23 cellular contexts compared by ENCODE assay signal in genomic region chr10:116210588-116211346, GRCh38.
DNase-seq lines count a peak whose midpoint lies in the region.
"Had no signal": no experiment of that assay in that cellular context is flagged by ENCODE, and none has a peak within 500 bp of the region (broad histone marks: within the 10 kb centered on the region; RNA-seq: fewer than 3 reads in every experiment).

No MANE protein-coding gene starts in this region.

- DNase-seq in adipocyte (ENCODE audit: low read depth) (peak; percentile 12), kidney tubule cell (ENCODE audit: low spot score) (peak; percentile 23), retina (peak; percentile 16), epidermal melanocyte (ENCODE audit: insufficient read length, low spot score) (no peak), KBM-7 (no peak), medulla oblongata (ENCODE audit: extremely low spot score) (no peak)
- DNase-seq in stimulated activated CD8-positive, alpha-beta memory T cell treated with anti-CD3 and anti-CD28 coated beads, Interleukin-4, amount 100 ng/mL, for 48 hours = no peak
- DNase-seq: activated CD4-positive, CD25-positive, alpha-beta regulatory T cell; activated naive CD4-positive, alpha-beta T cell treated with anti-CD3 and anti-CD28 coated beads, Interleukin-2, amount 10 ng/mL, durations not matched to agents 7 days and 5 days; amygdala; effector memory CD4-positive, alpha-beta T cell; erythroblast; GDM1; left ventricle myocardium inferior; NCI-H1417 treated with DMSO at 0.1 percent for 48 hours; NCI-H2081; NCI-H2227 treated with DMSO at 0.1 percent for 48 hours; NCI-H748 treated with DMSO at 0.1 percent for 48 hours; trophoblast cell had no signal

- H4K20me1 ChIP-seq in BLaER1 treated with 17β-estradiol and CSF1 and Interleukin-3, amounts not matched to agents 10 nM and 100 nM = no peaks in the 10 kb centered on the region

- H3K36me3 ChIP-seq in BLaER1 treated with 17β-estradiol and CSF1 and Interleukin-3, amounts not matched to agents 10 nM and 100 nM = no peaks in the 10 kb centered on the region
- H3K36me3 ChIP-seq in adipocyte (ENCODE audit: control insufficient read depth, insufficient read depth, low read length, severe bottlenecking) = no peaks in the 10 kb centered on the region
- H3K36me3 ChIP-seq: HAP-1, left ventricle myocardium inferior had no signal

- no peaks in the 10 kb centered on the region for H3K27me3 ChIP-seq in BLaER1 treated with 17β-estradiol and CSF1 and Interleukin-3, amounts not matched to agents 10 nM and 100 nM
- H3K27me3 ChIP-seq in adipocyte (replicated peaks; ENCODE audit: control insufficient read depth, insufficient read depth, low read length) = no peaks in the 10 kb centered on the region

- peak overlapping the region in 2 of 11 experiments; percentile 37 to 39; a peak in 3 of 22 replicates for H3K9ac ChIP-seq in BLaER1 treated with 17β-estradiol and CSF1 and Interleukin-3, amounts not matched to agents 10 nM and 100 nM
- H3K9ac ChIP-seq in adipocyte (ENCODE audit: low read length) = no peak overlapping the region
- H3K9ac ChIP-seq: KMS-11 had no signal

- in situ Hi-C loops in KBM-7 (cut with MboI; ENCODE audit: low pct_unique_long_range_greater_than_20kb, low sequenced_read_pairs) = no loop called here

- peaks cover 17 to 96% (median 67%) of the 10 kb centered on the region in 10 experiments; a peak in 19 of 20 replicates for H3K4me1 ChIP-seq in BLaER1 treated with 17β-estradiol and CSF1 and Interleukin-3, amounts not matched to agents 10 nM and 100 nM
- H3K4me1 ChIP-seq in adipocyte (ENCODE audit: control insufficient read depth, insufficient read depth, low read length) = peaks cover 9% of the 10 kb centered on the region
- H3K4me1 ChIP-seq: HAP-1, left ventricle myocardium inferior had no signal

- H3K27ac ChIP-seq in BLaER1 treated with 17β-estradiol and CSF1 and Interleukin-3, amounts not matched to agents 10 nM and 100 nM = peak overlapping the region in 4 of 11 experiments; percentile 57 to 82 (median 62); a peak in 8 of 22 replicates
- H3K27ac ChIP-seq: coronary artery, KMS-11, left ventricle myocardium inferior had no signal

- H3K9me3 ChIP-seq in BLaER1 treated with 17β-estradiol and CSF1 and Interleukin-3, amounts not matched to agents 10 nM and 100 nM (replicated peaks in 1 of 11) = no peaks in the 10 kb centered on the region
- H3K9me3 ChIP-seq in adipocyte (ENCODE audit: control insufficient read depth, low read length) = no peaks in the 10 kb centered on the region
- H3K9me3 ChIP-seq: HAP-1, left ventricle myocardium inferior had no signal

- no peak overlapping the region for H3K4me3 ChIP-seq in BLaER1 treated with 17β-estradiol and CSF1 and Interleukin-3, amounts not matched to agents 10 nM and 100 nM
- no peak overlapping the region for H3K4me3 ChIP-seq in adipocyte (ENCODE audit: low read length)
- H3K4me3 ChIP-seq: coronary artery, HAP-1, left ventricle myocardium inferior had no signal

- peak overlapping the region in 10 of 11 experiments; percentile 14 to 74 (median 62); a peak in 17 of 22 replicates for H3K4me2 ChIP-seq in BLaER1 treated with 17β-estradiol and CSF1 and Interleukin-3, amounts not matched to agents 10 nM and 100 nM
- H3K4me2 ChIP-seq: KMS-11 had no signal

Comparison
In these comparisons a context has a peak if more than half of its experiments do, and no peak if none do; other contexts are left out.
1. DNase-seq: peak in adipocyte (single experiment), kidney tubule cell (single experiment) and retina (single experiment); none in epidermal melanocyte (single experiment), KBM-7 (single experiment), medulla oblongata (single experiment) and stimulated activated CD8-positive, alpha-beta memory T cell treated with anti-CD3 and anti-CD28 coated beads, Interleukin-4, amount 100 ng/mL, for 48 hours (single experiment).